In genomic region chr2:197248623-197249022, GRCh38 we compare ENCODE assay signal across 1 cellular context.
TF ChIP-seq lines count a peak whose summit lies in the region.

No MANE protein-coding gene starts in this region.

TF ChIP-seq in IMR-90, 13 proteins besides CTCF, POLR2A, EP300 and RAD21 (continued from another document):
- no peak for TF ChIP-seq ELK1 (IDR thresholded peaks at IDR 0.05; ENCODE audit: borderline replicate concordance, low read depth, low read length)
- TF ChIP-seq MXI1 (IDR thresholded peaks at IDR 0.05; ENCODE audit: borderline replicate concordance, low read depth, low read length): no peak
- no peak for TF ChIP-seq BHLHE40 (IDR thresholded peaks at IDR 0.05; ENCODE audit: low read depth, low read length)
- TF ChIP-seq CHD1 (IDR thresholded peaks at IDR 0.05; ENCODE audit: low read depth, low read length): no peak
- no peak for TF ChIP-seq MAZ (IDR thresholded peaks at IDR 0.05; ENCODE audit: borderline replicate concordance, low read depth, low read length)
- TF ChIP-seq CEBPB (IDR thresholded peaks at IDR 0.05; ENCODE audit: low read depth, low read length): no peak
- TF ChIP-seq FOS (IDR thresholded peaks at IDR 0.05; ENCODE audit: low read depth, low read length): no peak
- TF ChIP-seq SMC3 (IDR thresholded peaks at IDR 0.05; ENCODE audit: low read depth, low read length): no peak
- no peak for TF ChIP-seq MAFK (IDR thresholded peaks at IDR 0.05; ENCODE audit: low read depth, low read length)
